In the genomic region with DNA sequence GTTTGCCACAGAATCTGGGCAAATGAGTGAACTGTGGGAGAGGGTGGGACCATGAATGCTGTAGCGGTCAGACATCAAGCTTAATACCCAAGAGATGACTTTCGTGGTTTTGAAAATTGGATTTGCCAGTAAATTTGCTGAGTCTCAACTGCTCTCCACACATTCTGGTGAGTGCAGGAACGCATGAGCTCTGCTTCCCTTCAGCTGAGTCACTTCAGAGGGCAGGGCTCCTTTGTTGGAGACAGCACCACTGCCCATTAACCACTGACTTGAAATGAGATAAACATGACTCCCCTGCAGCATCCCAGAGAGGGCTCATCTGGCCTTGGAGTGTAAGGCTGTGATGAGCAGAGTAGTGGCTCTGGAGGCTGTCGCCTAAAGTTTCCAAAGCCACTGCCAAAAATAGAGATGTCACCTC, we compare ENCODE assay signal across 1 cellular context.
A peak's percentile ranks its signal among the peaks of the same experiment; 100 is the strongest.
TF ChIP-seq lines count a peak whose summit lies in the region.

No MANE protein-coding gene starts in this region.

TF ChIP-seq in K562, 482 proteins besides CTCF, POLR2A, EP300 and RAD21 (continued from another document):
- TF ChIP-seq, protein P1, sequence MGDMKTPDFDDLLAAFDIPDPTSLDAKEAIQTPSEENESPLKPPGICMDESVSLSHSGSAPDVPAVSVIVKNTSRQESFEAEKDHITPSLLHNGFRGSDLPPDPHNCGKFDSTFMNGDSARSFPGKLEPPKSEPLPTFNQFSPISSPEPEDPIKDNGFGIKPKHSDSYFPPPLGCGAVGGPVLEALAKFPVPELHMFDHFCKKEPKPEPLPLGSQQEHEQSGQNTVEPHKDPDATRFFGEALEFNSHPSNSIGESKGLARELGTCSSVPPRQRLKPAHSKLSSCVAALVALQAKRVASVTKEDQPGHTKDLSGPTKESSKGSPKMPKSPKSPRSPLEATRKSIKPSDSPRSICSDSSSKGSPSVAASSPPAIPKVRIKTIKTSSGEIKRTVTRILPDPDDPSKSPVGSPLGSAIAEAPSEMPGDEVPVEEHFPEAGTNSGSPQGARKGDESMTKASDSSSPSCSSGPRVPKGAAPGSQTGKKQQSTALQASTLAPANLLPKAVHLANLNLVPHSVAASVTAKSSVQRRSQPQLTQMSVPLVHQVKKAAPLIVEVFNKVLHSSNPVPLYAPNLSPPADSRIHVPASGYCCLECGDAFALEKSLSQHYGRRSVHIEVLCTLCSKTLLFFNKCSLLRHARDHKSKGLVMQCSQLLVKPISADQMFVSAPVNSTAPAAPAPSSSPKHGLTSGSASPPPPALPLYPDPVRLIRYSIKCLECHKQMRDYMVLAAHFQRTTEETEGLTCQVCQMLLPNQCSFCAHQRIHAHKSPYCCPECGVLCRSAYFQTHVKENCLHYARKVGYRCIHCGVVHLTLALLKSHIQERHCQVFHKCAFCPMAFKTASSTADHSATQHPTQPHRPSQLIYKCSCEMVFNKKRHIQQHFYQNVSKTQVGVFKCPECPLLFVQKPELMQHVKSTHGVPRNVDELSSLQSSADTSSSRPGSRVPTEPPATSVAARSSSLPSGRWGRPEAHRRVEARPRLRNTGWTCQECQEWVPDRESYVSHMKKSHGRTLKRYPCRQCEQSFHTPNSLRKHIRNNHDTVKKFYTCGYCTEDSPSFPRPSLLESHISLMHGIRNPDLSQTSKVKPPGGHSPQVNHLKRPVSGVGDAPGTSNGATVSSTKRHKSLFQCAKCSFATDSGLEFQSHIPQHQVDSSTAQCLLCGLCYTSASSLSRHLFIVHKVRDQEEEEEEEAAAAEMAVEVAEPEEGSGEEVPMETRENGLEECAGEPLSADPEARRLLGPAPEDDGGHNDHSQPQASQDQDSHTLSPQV (IDR thresholded peaks at IDR 0.05), result peak; percentile 36; the same call in 1 of the 2 replicates
- TF ChIP-seq, protein P2, sequence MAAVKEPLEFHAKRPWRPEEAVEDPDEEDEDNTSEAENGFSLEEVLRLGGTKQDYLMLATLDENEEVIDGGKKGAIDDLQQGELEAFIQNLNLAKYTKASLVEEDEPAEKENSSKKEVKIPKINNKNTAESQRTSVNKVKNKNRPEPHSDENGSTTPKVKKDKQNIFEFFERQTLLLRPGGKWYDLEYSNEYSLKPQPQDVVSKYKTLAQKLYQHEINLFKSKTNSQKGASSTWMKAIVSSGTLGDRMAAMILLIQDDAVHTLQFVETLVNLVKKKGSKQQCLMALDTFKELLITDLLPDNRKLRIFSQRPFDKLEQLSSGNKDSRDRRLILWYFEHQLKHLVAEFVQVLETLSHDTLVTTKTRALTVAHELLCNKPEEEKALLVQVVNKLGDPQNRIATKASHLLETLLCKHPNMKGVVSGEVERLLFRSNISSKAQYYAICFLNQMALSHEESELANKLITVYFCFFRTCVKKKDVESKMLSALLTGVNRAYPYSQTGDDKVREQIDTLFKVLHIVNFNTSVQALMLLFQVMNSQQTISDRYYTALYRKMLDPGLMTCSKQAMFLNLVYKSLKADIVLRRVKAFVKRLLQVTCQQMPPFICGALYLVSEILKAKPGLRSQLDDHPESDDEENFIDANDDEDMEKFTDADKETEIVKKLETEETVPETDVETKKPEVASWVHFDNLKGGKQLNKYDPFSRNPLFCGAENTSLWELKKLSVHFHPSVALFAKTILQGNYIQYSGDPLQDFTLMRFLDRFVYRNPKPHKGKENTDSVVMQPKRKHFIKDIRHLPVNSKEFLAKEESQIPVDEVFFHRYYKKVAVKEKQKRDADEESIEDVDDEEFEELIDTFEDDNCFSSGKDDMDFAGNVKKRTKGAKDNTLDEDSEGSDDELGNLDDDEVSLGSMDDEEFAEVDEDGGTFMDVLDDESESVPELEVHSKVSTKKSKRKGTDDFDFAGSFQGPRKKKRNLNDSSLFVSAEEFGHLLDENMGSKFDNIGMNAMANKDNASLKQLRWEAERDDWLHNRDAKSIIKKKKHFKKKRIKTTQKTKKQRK (IDR thresholded peaks at IDR 0.05; ENCODE audit: borderline replicate concordance, low read depth, low read length), result no peak
- TF ChIP-seq RCOR1 (IDR thresholded peaks at IDR 0.05; ENCODE audit: borderline replicate concordance in 1 of 2, low read depth in 2 of 2, low read length in 2 of 2), result no peak
- no peak for TF ChIP-seq CCNT2 (IDR thresholded peaks at IDR 0.05; ENCODE audit: borderline replicate concordance, extremely low read depth, insufficient read length, low read depth, low read length)
- TF ChIP-seq NFE2 (IDR thresholded peaks at IDR 0.05; ENCODE audit: low read depth), result 0 out of 2 replicates have a peak, but pooled peaks have one; percentile 39
- TF ChIP-seq EHMT2 (IDR thresholded peaks at IDR 0.05), result 0 out of 2 replicates have a peak, but pooled peaks have one; percentile 10
- TF ChIP-seq KLF6 (CRISPR knock-in tag; IDR thresholded peaks at IDR 0.05; ENCODE audit: borderline replicate concordance), result no peak
- no peak for TF ChIP-seq HOXB6 (CRISPR knock-in tag; IDR thresholded peaks at IDR 0.05; ENCODE audit: borderline replicate concordance)
- TF ChIP-seq MAFF (IDR thresholded peaks at IDR 0.05; ENCODE audit: low read length), result peak; percentile 50; the same call in 1 of the 2 replicates
- no peak for TF ChIP-seq TRIM24 (IDR thresholded peaks at IDR 0.05)
- TF ChIP-seq STAT5B (CRISPR knock-in tag; IDR thresholded peaks at IDR 0.05), result no peak
- peak; percentile 62; the same call in 1 of the 2 replicates for TF ChIP-seq C11orf30 (IDR thresholded peaks at IDR 0.05; ENCODE audit: low read depth)
- TF ChIP-seq, protein P3, sequence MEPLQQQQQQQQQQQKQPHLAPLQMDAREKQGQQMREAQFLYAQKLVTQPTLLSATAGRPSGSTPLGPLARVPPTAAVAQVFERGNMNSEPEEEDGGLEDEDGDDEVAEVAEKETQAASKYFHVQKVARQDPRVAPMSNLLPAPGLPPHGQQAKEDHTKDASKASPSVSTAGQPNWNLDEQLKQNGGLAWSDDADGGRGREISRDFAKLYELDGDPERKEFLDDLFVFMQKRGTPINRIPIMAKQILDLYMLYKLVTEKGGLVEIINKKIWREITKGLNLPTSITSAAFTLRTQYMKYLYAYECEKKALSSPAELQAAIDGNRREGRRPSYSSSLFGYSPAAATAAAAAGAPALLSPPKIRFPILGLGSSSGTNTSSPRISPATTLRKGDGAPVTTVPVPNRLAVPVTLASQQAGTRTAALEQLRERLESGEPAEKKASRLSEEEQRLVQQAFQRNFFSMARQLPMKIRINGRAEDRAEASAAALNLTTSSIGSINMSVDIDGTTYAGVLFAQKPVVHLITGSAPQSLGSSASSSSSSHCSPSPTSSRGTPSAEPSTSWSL (CRISPR knock-in tag; IDR thresholded peaks at IDR 0.05; ENCODE audit: borderline replicate concordance), result no peak
- TF ChIP-seq, protein P4, sequence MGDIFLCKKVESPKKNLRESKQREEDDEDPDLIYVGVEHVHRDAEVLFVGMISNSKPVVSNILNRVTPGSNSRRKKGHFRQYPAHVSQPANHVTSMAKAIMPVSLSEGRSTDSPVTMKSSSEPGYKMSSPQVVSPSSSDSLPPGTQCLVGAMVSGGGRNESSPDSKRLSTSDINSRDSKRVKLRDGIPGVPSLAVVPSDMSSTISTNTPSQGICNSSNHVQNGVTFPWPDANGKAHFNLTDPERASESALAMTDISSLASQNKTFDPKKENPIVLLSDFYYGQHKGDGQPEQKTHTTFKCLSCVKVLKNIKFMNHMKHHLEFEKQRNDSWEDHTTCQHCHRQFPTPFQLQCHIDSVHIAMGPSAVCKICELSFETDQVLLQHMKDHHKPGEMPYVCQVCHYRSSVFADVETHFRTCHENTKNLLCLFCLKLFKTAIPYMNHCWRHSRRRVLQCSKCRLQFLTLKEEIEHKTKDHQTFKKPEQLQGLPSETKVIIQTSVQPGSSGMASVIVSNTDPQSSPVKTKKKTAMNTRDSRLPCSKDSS (IDR thresholded peaks at IDR 0.05; ENCODE audit: low read depth, partially characterized antibody), result no peak
- no peak for TF ChIP-seq TSC22D4 (tag; IDR thresholded peaks at IDR 0.05)
- TF ChIP-seq HDAC1 (IDR thresholded peaks at IDR 0.05), result no peak
- TF ChIP-seq ZNF316 (IDR thresholded peaks at IDR 0.05), result peak; percentile 70
- TF ChIP-seq NR4A1 (CRISPR knock-in tag; IDR thresholded peaks at IDR 0.05), result no peak
- no peak for TF ChIP-seq NR4A1 (tag; IDR thresholded peaks at IDR 0.05)
- no peak for TF ChIP-seq PTTG1 (tag; IDR thresholded peaks at IDR 0.05; ENCODE audit: low read depth)
- peak; percentile 44; the same call in 1 of the 2 replicates for TF ChIP-seq JUND (IDR thresholded peaks at IDR 0.05; ENCODE audit: borderline replicate concordance, low read depth, low read length)
- peak; percentile 52; the same call in 2 of the 3 replicates for TF ChIP-seq JUND (tag; IDR thresholded peaks at IDR 0.05; ENCODE audit: borderline replicate concordance, low read depth, low read length)
- TF ChIP-seq CEBPB (tag; IDR thresholded peaks at IDR 0.05), result no peak
- peak; percentile 69 for TF ChIP-seq MAFG (tag; conservative IDR thresholded peaks at IDR 0.05)
- TF ChIP-seq, protein P5, sequence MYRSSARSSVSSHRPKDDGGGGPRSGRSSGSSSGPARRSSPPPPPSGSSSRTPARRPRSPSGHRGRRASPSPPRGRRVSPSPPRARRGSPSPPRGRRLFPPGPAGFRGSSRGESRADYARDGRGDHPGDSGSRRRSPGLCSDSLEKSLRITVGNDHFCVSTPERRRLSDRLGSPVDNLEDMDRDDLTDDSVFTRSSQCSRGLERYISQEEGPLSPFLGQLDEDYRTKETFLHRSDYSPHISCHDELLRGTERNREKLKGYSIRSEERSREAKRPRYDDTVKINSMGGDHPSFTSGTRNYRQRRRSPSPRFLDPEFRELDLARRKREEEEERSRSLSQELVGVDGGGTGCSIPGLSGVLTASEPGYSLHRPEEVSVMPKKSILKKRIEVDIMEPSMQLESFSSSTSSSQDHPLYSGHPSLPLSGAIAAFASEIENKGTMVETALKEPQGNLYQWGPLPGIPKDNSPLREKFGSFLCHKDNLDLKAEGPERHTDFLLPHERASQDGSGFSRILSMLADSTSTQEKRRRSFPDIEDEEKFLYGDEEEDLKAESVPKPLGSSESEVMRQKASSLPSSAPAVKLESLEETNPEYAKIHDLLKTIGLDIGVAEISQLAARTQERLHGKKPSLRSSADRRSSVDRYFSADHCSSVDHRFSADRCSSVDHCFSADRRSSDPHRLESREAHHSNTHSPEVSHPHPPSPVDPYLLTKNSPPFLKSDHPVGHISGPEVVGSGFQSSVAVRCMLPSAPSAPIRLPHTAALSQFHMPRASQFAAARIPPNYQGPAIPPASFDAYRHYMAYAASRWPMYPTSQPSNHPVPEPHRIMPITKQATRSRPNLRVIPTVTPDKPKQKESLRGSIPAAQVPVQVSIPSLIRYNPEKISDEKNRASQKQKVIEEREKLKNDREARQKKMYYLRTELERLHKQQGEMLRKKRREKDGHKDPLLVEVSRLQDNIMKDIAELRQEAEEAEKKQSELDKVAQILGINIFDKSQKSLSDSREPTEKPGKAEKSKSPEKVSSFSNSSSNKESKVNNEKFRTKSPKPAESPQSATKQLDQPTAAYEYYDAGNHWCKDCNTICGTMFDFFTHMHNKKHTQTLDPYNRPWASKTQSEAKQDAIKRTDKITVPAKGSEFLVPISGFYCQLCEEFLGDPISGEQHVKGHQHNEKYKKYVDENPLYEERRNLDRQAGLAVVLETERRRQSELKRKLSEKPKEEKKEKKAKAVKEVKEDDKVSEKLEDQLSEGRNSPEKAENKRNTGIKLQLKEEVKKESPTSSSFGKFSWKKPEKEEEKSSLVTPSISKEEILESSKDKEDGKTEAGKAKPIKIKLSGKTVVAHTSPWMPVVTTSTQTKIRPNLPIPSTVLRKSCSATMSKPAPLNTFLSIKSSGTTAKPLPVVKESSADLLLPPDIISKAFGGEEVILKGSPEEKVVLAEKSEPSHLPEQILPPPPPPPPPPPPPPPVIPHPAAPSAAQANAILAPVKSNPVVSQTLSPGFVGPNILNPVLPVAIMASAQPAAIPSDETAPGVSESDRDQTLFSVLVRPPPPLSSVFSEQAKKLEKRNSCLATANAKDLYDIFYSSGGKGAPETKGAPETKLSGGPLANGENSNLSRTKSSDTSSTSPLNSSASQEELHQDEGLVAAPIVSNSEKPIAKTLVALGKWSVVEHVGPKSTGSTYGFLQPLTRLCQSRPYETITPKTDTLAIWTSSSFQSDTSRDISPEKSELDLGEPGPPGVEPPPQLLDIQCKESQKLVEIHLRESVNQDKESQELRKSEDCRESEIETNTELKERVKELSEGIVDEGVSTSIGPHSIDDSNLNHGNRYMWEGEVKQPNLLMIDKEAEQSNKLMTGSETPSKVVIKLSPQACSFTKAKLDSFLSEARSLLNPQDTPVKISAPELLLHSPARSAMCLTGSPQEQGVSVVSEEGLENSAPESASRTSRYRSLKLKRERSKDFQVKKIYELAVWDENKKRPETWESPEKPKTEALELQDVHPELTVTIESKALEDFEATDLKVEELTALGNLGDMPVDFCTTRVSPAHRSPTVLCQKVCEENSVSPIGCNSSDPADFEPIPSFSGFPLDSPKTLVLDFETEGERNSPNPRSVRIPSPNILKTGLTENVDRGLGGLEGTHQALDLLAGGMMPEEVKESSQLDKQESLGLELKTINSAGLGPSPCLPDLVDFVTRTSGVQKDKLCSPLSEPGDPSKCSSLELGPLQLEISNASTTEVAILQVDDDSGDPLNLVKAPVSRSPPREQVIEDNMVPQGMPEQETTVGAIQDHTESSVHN (IDR thresholded peaks at IDR 0.05; ENCODE audit: borderline replicate concordance in 1 of 2, low read depth in 1 of 2), result no peak
- TF ChIP-seq ZNF232 (CRISPR knock-in tag; IDR thresholded peaks at IDR 0.05), result no peak
- TF ChIP-seq, protein P6, sequence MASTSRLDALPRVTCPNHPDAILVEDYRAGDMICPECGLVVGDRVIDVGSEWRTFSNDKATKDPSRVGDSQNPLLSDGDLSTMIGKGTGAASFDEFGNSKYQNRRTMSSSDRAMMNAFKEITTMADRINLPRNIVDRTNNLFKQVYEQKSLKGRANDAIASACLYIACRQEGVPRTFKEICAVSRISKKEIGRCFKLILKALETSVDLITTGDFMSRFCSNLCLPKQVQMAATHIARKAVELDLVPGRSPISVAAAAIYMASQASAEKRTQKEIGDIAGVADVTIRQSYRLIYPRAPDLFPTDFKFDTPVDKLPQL (IDR thresholded peaks at IDR 0.05; ENCODE audit: extremely low read depth, insufficient read length), result no peak
- TF ChIP-seq EGR1 (conservative IDR thresholded peaks at IDR 0.05), result no peak
- no peak for TF ChIP-seq SMAD3 (CRISPR knock-in tag; conservative IDR thresholded peaks at IDR 0.05)
- peak; percentile 56; the same call in 1 of the 2 replicates for TF ChIP-seq MAFK (IDR thresholded peaks at IDR 0.05; ENCODE audit: low read length)
- no peak for TF ChIP-seq SMARCB1 (IDR thresholded peaks at IDR 0.05; ENCODE audit: insufficient read length, low read depth)
